1 cellular context compared by ENCODE assay signal in the genomic region with DNA sequence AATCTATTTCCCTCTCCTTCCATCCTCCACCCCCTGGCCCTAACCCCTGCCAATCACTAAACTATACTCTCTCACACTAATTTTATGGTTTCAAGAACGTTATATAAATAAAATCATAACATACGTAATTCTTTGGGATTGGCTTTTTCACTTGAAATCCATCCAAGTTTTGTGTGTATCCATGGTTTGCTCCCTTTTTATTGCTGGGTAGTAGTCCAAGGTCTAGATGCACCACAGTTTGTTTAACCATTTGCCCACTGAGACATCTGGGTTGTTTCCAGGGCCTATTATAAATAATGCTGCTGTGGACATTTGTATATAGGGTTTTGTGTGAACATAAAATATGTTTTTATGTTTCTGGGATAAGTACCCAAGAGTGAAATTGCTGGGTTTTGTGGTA.
A peak's percentile ranks its signal among the peaks of the same experiment; 100 is the strongest.
TF ChIP-seq lines count a peak whose summit lies in the region.

No MANE protein-coding gene starts in this region.

TF ChIP-seq in liver, 16 proteins besides CTCF, POLR2A, EP300 and RAD21 (continued from another document):
- TF ChIP-seq, protein P1, sequence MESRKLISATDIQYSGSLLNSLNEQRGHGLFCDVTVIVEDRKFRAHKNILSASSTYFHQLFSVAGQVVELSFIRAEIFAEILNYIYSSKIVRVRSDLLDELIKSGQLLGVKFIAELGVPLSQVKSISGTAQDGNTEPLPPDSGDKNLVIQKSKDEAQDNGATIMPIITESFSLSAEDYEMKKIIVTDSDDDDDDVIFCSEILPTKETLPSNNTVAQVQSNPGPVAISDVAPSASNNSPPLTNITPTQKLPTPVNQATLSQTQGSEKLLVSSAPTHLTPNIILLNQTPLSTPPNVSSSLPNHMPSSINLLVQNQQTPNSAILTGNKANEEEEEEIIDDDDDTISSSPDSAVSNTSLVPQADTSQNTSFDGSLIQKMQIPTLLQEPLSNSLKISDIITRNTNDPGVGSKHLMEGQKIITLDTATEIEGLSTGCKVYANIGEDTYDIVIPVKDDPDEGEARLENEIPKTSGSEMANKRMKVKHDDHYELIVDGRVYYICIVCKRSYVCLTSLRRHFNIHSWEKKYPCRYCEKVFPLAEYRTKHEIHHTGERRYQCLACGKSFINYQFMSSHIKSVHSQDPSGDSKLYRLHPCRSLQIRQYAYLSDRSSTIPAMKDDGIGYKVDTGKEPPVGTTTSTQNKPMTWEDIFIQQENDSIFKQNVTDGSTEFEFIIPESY (IDR thresholded peaks at IDR 0.05), result peak; percentile 30
- TF ChIP-seq HNF4G (IDR thresholded peaks at IDR 0.05) (peak; percentile 59), NR2F2 (IDR thresholded peaks at IDR 0.05) (no peak), GABPA (IDR thresholded peaks at IDR 0.05 in 1 of 2, conservative IDR thresholded peaks at IDR 0.05 in 1 of 2) (no peak), JUND (IDR thresholded peaks at IDR 0.05) (peak in 1 of 2 donors; percentile 41), HNF4A (conservative IDR thresholded peaks at IDR 0.05) (peak; percentile 86), EGR1 (IDR thresholded peaks at IDR 0.05; ENCODE audit: low read depth in 2 of 2) (no peak), YY1 (IDR thresholded peaks at IDR 0.05) (peak; percentile 34), FOXA1 (IDR thresholded peaks at IDR 0.05) (no peak), FOXA2 (IDR thresholded peaks at IDR 0.05) (peak; percentile 6), SP1 (IDR thresholded peaks at IDR 0.05) (peak; percentile 42)
- TF ChIP-seq, protein P2, sequence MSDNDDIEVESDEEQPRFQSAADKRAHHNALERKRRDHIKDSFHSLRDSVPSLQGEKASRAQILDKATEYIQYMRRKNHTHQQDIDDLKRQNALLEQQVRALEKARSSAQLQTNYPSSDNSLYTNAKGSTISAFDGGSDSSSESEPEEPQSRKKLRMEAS (IDR thresholded peaks at IDR 0.05), result no peak
- TF ChIP-seq, protein P3, sequence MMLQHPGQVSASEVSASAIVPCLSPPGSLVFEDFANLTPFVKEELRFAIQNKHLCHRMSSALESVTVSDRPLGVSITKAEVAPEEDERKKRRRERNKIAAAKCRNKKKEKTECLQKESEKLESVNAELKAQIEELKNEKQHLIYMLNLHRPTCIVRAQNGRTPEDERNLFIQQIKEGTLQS (IDR thresholded peaks at IDR 0.05), result no peak
